10 cellular contexts compared by ENCODE assay signal in the genomic region with DNA sequence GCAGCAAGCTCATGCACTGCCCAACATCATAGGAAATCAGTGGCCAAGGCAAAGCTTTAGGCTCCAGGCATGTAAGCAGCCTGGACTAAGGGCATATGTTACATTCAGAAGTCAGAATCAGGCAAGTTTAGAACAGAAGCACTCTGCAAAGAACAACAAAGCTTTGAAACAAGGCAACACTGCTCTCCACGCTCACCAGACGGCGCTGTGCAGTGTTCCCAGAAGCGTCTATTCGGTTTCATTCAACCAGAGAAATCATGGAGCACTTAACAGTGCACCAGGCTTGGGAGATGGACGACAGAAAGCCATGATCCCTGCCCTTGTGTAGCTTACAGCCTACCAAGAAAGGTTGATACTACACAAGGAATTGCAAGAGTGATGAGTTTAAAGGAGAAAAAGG.
DNase-seq lines count a peak whose midpoint lies in the region; ATAC-seq, FAIRE-seq and TF ChIP-seq lines count a peak whose summit lies in the region.
"Had no signal": no experiment of that assay in that cellular context is flagged by ENCODE, and none has a peak within 500 bp of the region (broad histone marks: within the 10 kb centered on the region; RNA-seq: fewer than 3 reads in every experiment).

No MANE protein-coding gene starts in this region.

- BruUV-seq in IMR-90 (replicated peaks; lab: Mats Ljungman, UMichigan): no TSS peak

- peak; percentile 88 for ATAC-seq in IMR-90 (ENCODE audit: low read depth)
- ATAC-seq in GM21619 (IDR thresholded peaks at IDR 0.05; ENCODE audit: unreplicated experiment): no peak
- no peak for ATAC-seq in HG03159 (IDR thresholded peaks at IDR 0.05; ENCODE audit: unreplicated experiment)

- no peak overlapping the region for H3K14ac ChIP-seq in IMR-90 (replicated peaks; ENCODE audit: low read depth, low read length)

- no peak overlapping the region for H2BK15ac ChIP-seq in IMR-90 (ENCODE audit: low read depth, low read length)

- H4K20me1 ChIP-seq in IMR-90 (ENCODE audit: insufficient read depth, low read length): no peaks in the 10 kb centered on the region
- peaks cover 2% of the 10 kb centered on the region for H4K20me1 ChIP-seq in keratinocyte (ENCODE audit: control insufficient read depth, extremely low read depth, insufficient read depth, low read length)

- H2AK5ac ChIP-seq in IMR-90 (ENCODE audit: low read depth, low read length): no peak overlapping the region

- DNase-seq in NCI-H2196 (lab: John Stamatoyannopoulos, UW; ENCODE audit: unreplicated experiment) (peak; percentile 34), NCI-H2196 treated with DMSO at 0.1 percent for 48 hours (lab: John Stamatoyannopoulos, UW; ENCODE audit: unreplicated experiment) (no peak), IMR-90 (peak; percentile 45), keratinocyte (ENCODE audit: low read depth, low spot score) (no peak)
- DNase-seq in activated T-helper 1 cell treated with anti-CD3 and anti-CD28 coated beads, Interleukin-12 subunit alpha, Interleukin-12 subunit beta, Interleukin-2, Interleukin-4 antibody, amounts not matched to agents 30 ng/mL and 10 ng/mL and 1 ng/mL, durations not matched to agents 14 hours and 24 hours and 36 hours (ENCODE audit: low spot score): peak; percentile 5
- DNase-seq in CD8-positive, alpha-beta memory T cell: no peak

- peak; percentile 44 for TF ChIP-seq RAD21 in IMR-90 (IDR thresholded peaks at IDR 0.05; ENCODE audit: low read length)

- POLR2A ChIA-PET in IMR-90 (lab: Charles Lee; ENCODE audit: unreplicated experiment): no interaction called here
- POLR2A ChIA-PET in CD8-positive, alpha-beta memory T cell (lab: Charles Lee): no interaction called here

- TF ChIP-seq POLR2A in IMR-90 (IDR thresholded peaks at IDR 0.05; ENCODE audit: low read depth, low read length): no peak

- no peak overlapping the region for H3K56ac ChIP-seq in IMR-90 (ENCODE audit: extremely low read depth, insufficient read depth, low read length)

- H3K36me3 ChIP-seq in IMR-90 (ENCODE audit: control insufficient read depth, insufficient read depth, low read length) (no peaks in the 10 kb centered on the region), keratinocyte (ENCODE audit: control insufficient read depth in 2 of 2, extremely low read depth in 1 of 2, insufficient read depth in 2 of 2, low read length in 2 of 2) (no peaks in the 10 kb centered on the region)
- no peaks in the 10 kb centered on the region for H3K36me3 ChIP-seq in CD8-positive, alpha-beta memory T cell (ENCODE audit: insufficient read depth, low read length)
- H3K36me3 ChIP-seq: neutrophil had no signal

- H2BK120ac ChIP-seq in IMR-90 (ENCODE audit: low read depth, low read length): no peak overlapping the region

- H3K27ac ChIP-seq in IMR-90 (ENCODE audit: insufficient read depth, low read length) (no peak overlapping the region), keratinocyte (ENCODE audit: control insufficient read depth, insufficient read depth, low read length) (no peak overlapping the region)
- H3K27ac ChIP-seq in CD8-positive, alpha-beta memory T cell (ENCODE audit: low read depth, low read length): no peak overlapping the region
- H3K27ac ChIP-seq: neutrophil had no signal

- peak; percentile 88 for FAIRE-seq in keratinocyte (lab: Jason Lieb, UNC)
- FAIRE-seq: TTC549 had no signal

- H2BK5ac ChIP-seq in IMR-90 (ENCODE audit: low read depth, low read length, poor library complexity, severe bottlenecking): no peak overlapping the region

- no peaks in the 10 kb centered on the region for H3K27me3 ChIP-seq in IMR-90 (ENCODE audit: control insufficient read depth, insufficient read depth, low read length)
- no peaks in the 10 kb centered on the region for H3K27me3 ChIP-seq in keratinocyte (ENCODE audit: control insufficient read depth, extremely low read depth, insufficient read depth, low read length)
- H3K27me3 ChIP-seq in CD8-positive, alpha-beta memory T cell (ENCODE audit: insufficient read depth, low read length, poor library complexity, severe bottlenecking): no peaks in the 10 kb centered on the region
- H3K27me3 ChIP-seq: neutrophil had no signal

- dilution Hi-C loops in IMR-90 (cut with HindIII; ENCODE audit: low sequenced_read_pairs, unreplicated experiment): no loop called here
- dilution Hi-C loops in keratinocyte (cut with MboI; ENCODE audit: extremely low pct_ligation_motif_present, low sequenced_read_pairs): no loop called here

- no peak overlapping the region for H3K18ac ChIP-seq in IMR-90 (ENCODE audit: low read depth, low read length)

- H3K27ac Mint-ChIP-seq in activated T-helper 1 cell treated with anti-CD3 and anti-CD28 coated beads, Interleukin-12 subunit alpha, Interleukin-12 subunit beta, Interleukin-2, Interleukin-4 antibody, amounts not matched to agents 30 ng/mL and 10 ng/mL and 1 ng/mL, durations not matched to agents 14 hours and 24 hours and 36 hours: no peak overlapping the region
- no peak overlapping the region for H3K27ac Mint-ChIP-seq in CD8-positive, alpha-beta memory T cell

- H3K4me1 Mint-ChIP-seq in activated T-helper 1 cell treated with anti-CD3 and anti-CD28 coated beads, Interleukin-12 subunit alpha, Interleukin-12 subunit beta, Interleukin-2, Interleukin-4 antibody, amounts not matched to agents 30 ng/mL and 10 ng/mL and 1 ng/mL, durations not matched to agents 14 hours and 24 hours and 36 hours (ENCODE audit: low read depth): no peaks in the 10 kb centered on the region
- no peaks in the 10 kb centered on the region for H3K4me1 Mint-ChIP-seq in CD8-positive, alpha-beta memory T cell

- no peak overlapping the region for H2AFZ ChIP-seq in IMR-90 (replicated peaks; ENCODE audit: low read length, poor library complexity)
- no peak overlapping the region for H2AFZ ChIP-seq in keratinocyte (ENCODE audit: control insufficient read depth, low read length)

- TF ChIP-seq CTCF in IMR-90 (conservative IDR thresholded peaks at IDR 0.05; ENCODE audit: low read depth, low read length): peak; percentile 64
- peak; percentile 73 to 92 (median 83) for TF ChIP-seq CTCF in keratinocyte (optimal IDR thresholded peaks at IDR 0.05 in 1 of 3, IDR thresholded peaks at IDR 0.05 in 1 of 3, conservative IDR thresholded peaks at IDR 0.05 in 1 of 3; ENCODE audit: extremely low read depth in 1 of 3, insufficient read depth in 2 of 3, low read length in 3 of 3)

- H3K9me3 Mint-ChIP-seq in activated T-helper 1 cell treated with anti-CD3 and anti-CD28 coated beads, Interleukin-12 subunit alpha, Interleukin-12 subunit beta, Interleukin-2, Interleukin-4 antibody, amounts not matched to agents 30 ng/mL and 10 ng/mL and 1 ng/mL, durations not matched to agents 14 hours and 24 hours and 36 hours: no peaks in the 10 kb centered on the region
- peaks cover 0 to 4% (median 0%) of the 10 kb centered on the region in 5 donors for H3K9me3 Mint-ChIP-seq in CD8-positive, alpha-beta memory T cell

- CTCF ChIA-PET in IMR-90 (lab: Yijun Ruan, JAX): interaction anchor here (0.5 to 1.4 kb wide), 6 partner anchors 12 to 992 kb away, joined by 3 to 6 read pairs (median 4); no protein-coding TSS in a partner anchor
- CTCF ChIA-PET in CD8-positive, alpha-beta memory T cell (lab: Charles Lee): interaction anchor here (1.6 kb wide), 1 partner anchor 32 kb away, joined by 3 read pairs; no protein-coding TSS in a partner anchor

- H3K4me2 ChIP-seq in IMR-90 (ENCODE audit: low read depth, low read length) (no peak overlapping the region), keratinocyte (ENCODE audit: control insufficient read depth, extremely low read depth, insufficient read depth, low read depth, low read length) (no peak overlapping the region)

- H3K4me3 ChIP-seq in IMR-90 (ENCODE audit: insufficient read depth, low read depth, low read length) (no peak overlapping the region), keratinocyte (ENCODE audit: control insufficient read depth in 2 of 3, extremely low read depth in 1 of 3, insufficient read depth in 2 of 3, low read depth in 1 of 3, low read length in 3 of 3) (no peak overlapping the region)
- no peak overlapping the region for H3K4me3 ChIP-seq in CD8-positive, alpha-beta memory T cell (ENCODE audit: low read length)

- H3K27me3 Mint-ChIP-seq in activated T-helper 1 cell treated with anti-CD3 and anti-CD28 coated beads, Interleukin-12 subunit alpha, Interleukin-12 subunit beta, Interleukin-2, Interleukin-4 antibody, amounts not matched to agents 30 ng/mL and 10 ng/mL and 1 ng/mL, durations not matched to agents 14 hours and 24 hours and 36 hours (ENCODE audit: insufficient read depth): peaks cover 3% of the 10 kb centered on the region
- peaks cover 4 to 18% of the 10 kb centered on the region in 2 donors for H3K27me3 Mint-ChIP-seq in CD8-positive, alpha-beta memory T cell

- H3K79me1 ChIP-seq in IMR-90 (ENCODE audit: low read depth in 1 of 2, low read length in 2 of 2): no peaks in the 10 kb centered on the region

- no peak overlapping the region for H3K9ac ChIP-seq in IMR-90 (ENCODE audit: low read depth, low read length)
- H3K9ac ChIP-seq in keratinocyte (ENCODE audit: control insufficient read depth, extremely low read depth, insufficient read depth, low read length): no peak overlapping the region

- 0% methylated on average over 4 of the region's 6 CpGs; no CpG with 5 or more reads in 1 of the 2 experiments for WGBS in IMR-90 (ENCODE audit: extremely low coverage in 2 of 2, insufficient read length in 1 of 2), 2 experiments

- in situ Hi-C loops in IMR-90 (cut with MboI; ENCODE audit: low sequenced_read_pairs): loop anchor here (10.0 kb wide), 1 partner anchor 468 kb away; no protein-coding TSS in a partner anchor

- intact Hi-C loops in IMR-90 (cut with micrococcal nuclease): loop anchor here (1.0 kb wide), 1 partner anchor 474 kb away; no protein-coding TSS in a partner anchor
- intact Hi-C loops in activated T-helper 1 cell treated with anti-CD3 and anti-CD28 coated beads, Interleukin-12 subunit alpha, Interleukin-12 subunit beta, Interleukin-2, Interleukin-4 antibody, amounts not matched to agents 30 ng/mL and 10 ng/mL and 1 ng/mL, durations not matched to agents 14 hours and 24 hours and 36 hours (cut with micrococcal nuclease): no loop called here

- H3K36me3 Mint-ChIP-seq in activated T-helper 1 cell treated with anti-CD3 and anti-CD28 coated beads, Interleukin-12 subunit alpha, Interleukin-12 subunit beta, Interleukin-2, Interleukin-4 antibody, amounts not matched to agents 30 ng/mL and 10 ng/mL and 1 ng/mL, durations not matched to agents 14 hours and 24 hours and 36 hours (ENCODE audit: low read depth): no peaks in the 10 kb centered on the region
- no peaks in the 10 kb centered on the region for H3K36me3 Mint-ChIP-seq in CD8-positive, alpha-beta memory T cell

- no peak overlapping the region for H4K5ac ChIP-seq in IMR-90 (ENCODE audit: low read depth, low read length)

- no peak overlapping the region for H2AK9ac ChIP-seq in IMR-90 (replicated peaks; ENCODE audit: low read depth, low read length, poor library complexity)

- H4K8ac ChIP-seq in IMR-90 (ENCODE audit: low read depth in 2 of 2, low read length in 2 of 2): no peak overlapping the region

- no peak overlapping the region for H3K23ac ChIP-seq in IMR-90 (ENCODE audit: low read depth, low read length)

- no peaks in the 10 kb centered on the region for H3K9me3 ChIP-seq in IMR-90 (ENCODE audit: control insufficient read depth, insufficient read depth, low read length)
- H3K9me3 ChIP-seq in keratinocyte (ENCODE audit: control insufficient read depth, low read depth, low read length): no peaks in the 10 kb centered on the region
- no peaks in the 10 kb centered on the region for H3K9me3 ChIP-seq in CD8-positive, alpha-beta memory T cell (ENCODE audit: low read length)
- H3K9me3 ChIP-seq: neutrophil had no signal

- H3K4me1 ChIP-seq in IMR-90 (ENCODE audit: control insufficient read depth, insufficient read depth, low read length) (no peaks in the 10 kb centered on the region), keratinocyte (ENCODE audit: control insufficient read depth, extremely low read depth, insufficient read depth, low read length) (no peaks in the 10 kb centered on the region)
- no peaks in the 10 kb centered on the region for H3K4me1 ChIP-seq in CD8-positive, alpha-beta memory T cell (ENCODE audit: insufficient read depth, low read length)

- H3K4me3 Mint-ChIP-seq in activated T-helper 1 cell treated with anti-CD3 and anti-CD28 coated beads, Interleukin-12 subunit alpha, Interleukin-12 subunit beta, Interleukin-2, Interleukin-4 antibody, amounts not matched to agents 30 ng/mL and 10 ng/mL and 1 ng/mL, durations not matched to agents 14 hours and 24 hours and 36 hours: no peak overlapping the region
- H3K4me3 Mint-ChIP-seq in CD8-positive, alpha-beta memory T cell: no peak overlapping the region

- H2BK20ac ChIP-seq in IMR-90 (ENCODE audit: low read depth, low read length): no peak overlapping the region

- no peaks in the 10 kb centered on the region for H3K79me2 ChIP-seq in keratinocyte (ENCODE audit: control insufficient read depth, insufficient read depth, low read length)

- no peak overlapping the region for H4K91ac ChIP-seq in IMR-90 (ENCODE audit: insufficient read depth, low read depth, low read length)

- H3K4ac ChIP-seq in IMR-90 (ENCODE audit: low read depth, low read length): no peak overlapping the region

- H3K9me1 ChIP-seq in IMR-90 (ENCODE audit: insufficient read depth, low read length) (no peaks in the 10 kb centered on the region), keratinocyte (ENCODE audit: control insufficient read depth, extremely low read depth, insufficient read depth, low read length) (no peaks in the 10 kb centered on the region)

Comparison
In these comparisons a context has a peak if more than half of its experiments do, and no peak if none do; other contexts are left out.
1. DNase-seq: peak in NCI-H2196 (single experiment), IMR-90 (single experiment) and activated T-helper 1 cell treated with anti-CD3 and anti-CD28 coated beads, Interleukin-12 subunit alpha, Interleukin-12 subunit beta, Interleukin-2, Interleukin-4 antibody, amounts not matched to agents 30 ng/mL and 10 ng/mL and 1 ng/mL, durations not matched to agents 14 hours and 24 hours and 36 hours (single experiment); none in NCI-H2196 treated with DMSO at 0.1 percent for 48 hours (single experiment), keratinocyte (single experiment) and CD8-positive, alpha-beta memory T cell (0 of 5).